In genomic region chr17:7418472-7419152, GRCh38 we compare ENCODE assay signal across 15 cellular contexts. TPM values are rescaled to one million over a fixed set of nuclear protein-coding genes. Genes with fewer than 3 reads are reported as not detected.
DNase-seq lines count a peak whose midpoint lies in the region; ATAC-seq, FAIRE-seq and TF ChIP-seq lines count a peak whose summit lies in the region.
"Had no signal": no experiment of that assay in that cellular context is flagged by ENCODE, and none has a peak within 500 bp of the region (broad histone marks: within the 10 kb centered on the region; RNA-seq: fewer than 3 reads in every experiment).

No MANE protein-coding gene starts in this region.

- CTCF ChIA-PET in HepG2 (lab: Yijun Ruan, JAX; ENCODE audit: low intra/inter-chr PET ratio, low total read pairs), result no interaction called here

- DNase-seq in HepG2 (ENCODE audit: low spot score) (no peak), right lobe of liver (no peak), endodermal cell (no peak), nephron progenitor cell (no peak), dedifferentiated amniotic fluid mesenchymal stem cell (ENCODE audit: extremely low spot score) (no peak)
- DNase-seq in stimulated activated effector memory CD8-positive, alpha-beta T cell treated with anti-CD3 and anti-CD28 coated beads, Interleukin-12 subunit alpha, Interleukin-12 subunit beta, amount 100 ng/mL, for 72 hours (ENCODE audit: low spot score in 2 of 2), result no peak
- DNase-seq: 8988T; CD4-positive, CD25-positive, alpha-beta regulatory T cell; DMS53; GM23248; H9 had no signal

- H3K36me3 Mint-ChIP-seq in endodermal cell (ENCODE audit: low read depth) (peaks cover 19% of the 10 kb centered on the region), nephron progenitor cell (ENCODE audit: low read depth) (peaks cover 18% of the 10 kb centered on the region)
- H3K36me3 Mint-ChIP-seq in stimulated activated effector memory CD8-positive, alpha-beta T cell treated with anti-CD3 and anti-CD28 coated beads, Interleukin-12 subunit alpha, Interleukin-12 subunit beta, amount 100 ng/mL, for 72 hours, result no peaks in the 10 kb centered on the region
- H3K36me3 Mint-ChIP-seq: CD4-positive, CD25-positive, alpha-beta regulatory T cell had no signal

- no peaks in the 10 kb centered on the region for H4K20me1 ChIP-seq in HepG2 (ENCODE audit: insufficient read depth, low read length)

- TF ChIP-seq CTCF in HepG2 (CRISPR knock-in tag; IDR thresholded peaks at IDR 0.05), result no peak
- no peak for TF ChIP-seq CTCF in right lobe of liver (IDR thresholded peaks at IDR 0.05)
- no peak for TF ChIP-seq CTCF in endodermal cell (conservative IDR thresholded peaks at IDR 0.05)
- no peak for TF ChIP-seq CTCF in nephron progenitor cell (IDR thresholded peaks at IDR 0.05)

- H3K27ac ChIP-seq in HepG2 (ENCODE audit: extremely low read length, insufficient read depth, low read length), result no peak overlapping the region
- no peak overlapping the region for H3K27ac ChIP-seq in right lobe of liver
- H3K27ac ChIP-seq in endodermal cell (ENCODE audit: low read depth, low read length), result peak overlapping the region; percentile 24
- H3K27ac ChIP-seq: BLaER1 treated with 17β-estradiol and CSF1 and Interleukin-3, amounts not matched to agents 10 nM and 100 nM; GM23248 had no signal

- BruUV-seq in HepG2 (replicated peaks; lab: Mats Ljungman, UMichigan), result no TSS peak

- in situ Hi-C loops in HepG2 (cut with HindIII; ENCODE audit: extremely low pct_ligation_motif_present, low pct_unique_long_range_greater_than_20kb), result no loop called here

- ATAC-seq in HepG2 (no peak), right lobe of liver (no peak), HG02798 (IDR thresholded peaks at IDR 0.05; ENCODE audit: poor library complexity, unreplicated experiment) (no peak)
- no peak for ATAC-seq in stimulated activated effector memory CD8-positive, alpha-beta T cell treated with anti-CD3 and anti-CD28 coated beads, Interleukin-12 subunit alpha, Interleukin-12 subunit beta, amount 100 ng/mL, for 72 hours
- ATAC-seq in activated CD4-positive, CD25-positive, alpha-beta regulatory T cell treated with anti-CD3 and anti-CD28 coated beads, Interleukin-2, amount 50 U/mL, for 24 hours, result no peak

- H3K9me3 Mint-ChIP-seq in endodermal cell (no peaks in the 10 kb centered on the region), nephron progenitor cell (no peaks in the 10 kb centered on the region)
- H3K9me3 Mint-ChIP-seq in stimulated activated effector memory CD8-positive, alpha-beta T cell treated with anti-CD3 and anti-CD28 coated beads, Interleukin-12 subunit alpha, Interleukin-12 subunit beta, amount 100 ng/mL, for 72 hours, result no peaks in the 10 kb centered on the region
- H3K9me3 Mint-ChIP-seq: H9 had no signal

- H3K9me3 ChIP-seq in HepG2 (ENCODE audit: low read length) (no peaks in the 10 kb centered on the region), right lobe of liver (no peaks in the 10 kb centered on the region), endodermal cell (ENCODE audit: control insufficient read depth, low read length) (no peaks in the 10 kb centered on the region)
- H3K9me3 ChIP-seq: BLaER1 treated with 17β-estradiol and CSF1 and Interleukin-3, amounts not matched to agents 10 nM and 100 nM had no signal

- no peak overlapping the region for H3K4me3 Mint-ChIP-seq in endodermal cell
- no peak overlapping the region for H3K4me3 Mint-ChIP-seq in nephron progenitor cell
- no peak overlapping the region for H3K4me3 Mint-ChIP-seq in stimulated activated effector memory CD8-positive, alpha-beta T cell treated with anti-CD3 and anti-CD28 coated beads, Interleukin-12 subunit alpha, Interleukin-12 subunit beta, amount 100 ng/mL, for 72 hours
- H3K4me3 Mint-ChIP-seq: CD4-positive, CD25-positive, alpha-beta regulatory T cell; H9 had no signal

- H3K4me1 ChIP-seq in HepG2 (ENCODE audit: insufficient read depth, low read length), result peaks cover 13% of the 10 kb centered on the region; the same call in 1 of the 2 replicates
- no peaks in the 10 kb centered on the region for H3K4me1 ChIP-seq in right lobe of liver
- no peaks in the 10 kb centered on the region for H3K4me1 ChIP-seq in endodermal cell (ENCODE audit: control insufficient read depth, insufficient read depth, low read length)

- FAIRE-seq in HepG2 (lab: Jason Lieb, UNC), result no peak
- FAIRE-seq: HTR-8/SVneo had no signal

- POLR2A ChIA-PET in HepG2 (lab: Yijun Ruan, JAX), result no interaction called here

- WGBS in HepG2 (ENCODE audit: low lambda C conversion rate), result 67% methylated on average over 15 of the region's 18 CpGs
- 56% methylated on average over 10 of the region's 18 CpGs for WGBS in right lobe of liver (ENCODE audit: insufficient coverage, low coverage, low lambda C conversion rate, missing lambda C conversion rate)
- 70 to 82% methylated on average over 10 to 18 of the region's 18 CpGs for WGBS in endodermal cell (ENCODE audit: insufficient coverage in 1 of 2, insufficient read length in 1 of 2), 2 experiments

- no peaks in the 10 kb centered on the region for H3K79me2 ChIP-seq in HepG2 (ENCODE audit: insufficient read depth, low read length)

- TF ChIP-seq EP300 in HepG2 (IDR thresholded peaks at IDR 0.05; ENCODE audit: low read depth in 2 of 2, low read length in 2 of 2) (no peak), HepG2 (CRISPR knock-in tag; IDR thresholded peaks at IDR 0.05; ENCODE audit: borderline replicate concordance) (no peak)

- H3K4me3 ChIP-seq in HepG2 (replicated peaks in 1 of 3; ENCODE audit: insufficient read depth in 1 of 3, low read depth in 2 of 3, low read length in 3 of 3) (no peak overlapping the region), right lobe of liver (no peak overlapping the region), endodermal cell (ENCODE audit: low read length) (no peak overlapping the region)
- H3K4me3 ChIP-seq: BLaER1 treated with 17β-estradiol and CSF1 and Interleukin-3, amounts not matched to agents 10 nM and 100 nM; GM23248 had no signal

- no peaks in the 10 kb centered on the region for H3K27me3 Mint-ChIP-seq in endodermal cell (ENCODE audit: insufficient read depth)
- peaks cover 3% of the 10 kb centered on the region for H3K27me3 Mint-ChIP-seq in nephron progenitor cell (ENCODE audit: low read depth, poor library complexity)

- no peak for TF ChIP-seq POLR2A in HepG2 (IDR thresholded peaks at IDR 0.05; ENCODE audit: insufficient read depth in 1 of 2, low read depth in 2 of 2, low read length in 2 of 2)
- TF ChIP-seq POLR2A in right lobe of liver (IDR thresholded peaks at IDR 0.05), result no peak

- H3K27me3 ChIP-seq in HepG2 (ENCODE audit: control insufficient read depth in 1 of 2, insufficient read depth in 2 of 2, low read length in 2 of 2) (peaks cover 2 to 5% of the 10 kb centered on the region in 2 experiments; a peak in 1 of 5 replicates), right lobe of liver (no peaks in the 10 kb centered on the region), endodermal cell (ENCODE audit: control insufficient read depth, insufficient read depth, low read length, poor library complexity, severe bottlenecking) (no peaks in the 10 kb centered on the region)
- H3K27me3 ChIP-seq: BLaER1 treated with 17β-estradiol and CSF1 and Interleukin-3, amounts not matched to agents 10 nM and 100 nM had no signal

- no peak overlapping the region for H3K27ac Mint-ChIP-seq in endodermal cell
- peak overlapping the region; percentile 98 for H3K27ac Mint-ChIP-seq in nephron progenitor cell
- H3K27ac Mint-ChIP-seq in stimulated activated effector memory CD8-positive, alpha-beta T cell treated with anti-CD3 and anti-CD28 coated beads, Interleukin-12 subunit alpha, Interleukin-12 subunit beta, amount 100 ng/mL, for 72 hours, result peak overlapping the region; percentile 1
- H3K27ac Mint-ChIP-seq: CD4-positive, CD25-positive, alpha-beta regulatory T cell had no signal

- H3K36me3 ChIP-seq in HepG2 (replicated peaks in 1 of 2; ENCODE audit: control insufficient read depth in 1 of 2, insufficient read depth in 2 of 2, low read length in 2 of 2) (no peaks in the 10 kb centered on the region), right lobe of liver (no peaks in the 10 kb centered on the region), endodermal cell (ENCODE audit: control insufficient read depth, insufficient read depth, low read length) (peaks cover 20% of the 10 kb centered on the region)

- H2AFZ ChIP-seq in HepG2 (ENCODE audit: low read length), result no peak overlapping the region
- H2AFZ ChIP-seq: GM23248 had no signal

- no peak overlapping the region for H3K4me2 ChIP-seq in HepG2 (ENCODE audit: low read depth, low read length)
- H3K4me2 ChIP-seq: BLaER1 treated with 17β-estradiol and CSF1 and Interleukin-3, amounts not matched to agents 10 nM and 100 nM had no signal

- TF ChIP-seq RAD21 in HepG2 (CRISPR knock-in tag; IDR thresholded peaks at IDR 0.05), result no peak

- H3K4me1 Mint-ChIP-seq in endodermal cell, result no peaks in the 10 kb centered on the region
- peaks cover 49% of the 10 kb centered on the region for H3K4me1 Mint-ChIP-seq in nephron progenitor cell
- peaks cover 7% of the 10 kb centered on the region for H3K4me1 Mint-ChIP-seq in stimulated activated effector memory CD8-positive, alpha-beta T cell treated with anti-CD3 and anti-CD28 coated beads, Interleukin-12 subunit alpha, Interleukin-12 subunit beta, amount 100 ng/mL, for 72 hours
- H3K4me1 Mint-ChIP-seq: CD4-positive, CD25-positive, alpha-beta regulatory T cell had no signal

- H3K9ac ChIP-seq in HepG2 (ENCODE audit: insufficient read depth, low read depth, low read length) (no peak overlapping the region), endodermal cell (ENCODE audit: extremely low read depth, low read length, poor library complexity, severe bottlenecking) (no peak overlapping the region)
- H3K9ac ChIP-seq: GM23248 had no signal

- intact Hi-C loops in HepG2 (cut with micrococcal nuclease; ENCODE audit: unreplicated experiment) (no loop called here), right lobe of liver (cut with DNase I) (no loop called here)

RNA-seq across cellular contexts. Expression of gene SPEM1, which starts 1.5 kb away (rescaled TPM):
- total RNA-seq in HepG2 (2016; rRNA removed; fragmentation: Illumina TruSeq; extraction: Trizol), result not detected in 2 replicates
- total RNA-seq in HepG2 (2016; cell fraction: cytosol; rRNA removed; fragmentation: Illumina TruSeq; extraction: Trizol; ENCODE audit: low read depth), result not detected in 2 replicates
- not detected in 2 replicates for total RNA-seq in HepG2 (2016; cell fraction: insoluble cytoplasmic fraction; rRNA removed; fragmentation: Illumina TruSeq; extraction: Trizol)
- not detected in 2 replicates for total RNA-seq in HepG2 (2016; cell fraction: membrane; rRNA removed; fragmentation: Illumina TruSeq; extraction: Trizol)
- not detected in 2 replicates for total RNA-seq in HepG2 (2016; cell fraction: nucleus; rRNA removed; fragmentation: Illumina TruSeq; extraction: Trizol)
- not detected in 2 replicates for polyA plus RNA-seq in HepG2 (2011; rRNA removed)
- not detected in 2 replicates for polyA plus RNA-seq in HepG2 (2011; cell fraction: cytosol; rRNA removed)
- polyA plus RNA-seq in HepG2 (2011; cell fraction: nucleus; rRNA removed), result 0.19 TPM in 1 of 2 replicates, not detected in the other
- not detected in 2 replicates for polyA plus RNA-seq in HepG2 (2012)
- not detected in 2 replicates for polyA plus RNA-seq in HepG2 (2016; cell fraction: cytosol; fragmentation: Illumina TruSeq; extraction: Trizol; ENCODE audit: low read depth)
- polyA plus RNA-seq in HepG2 (2016; cell fraction: insoluble cytoplasmic fraction; fragmentation: Illumina TruSeq; extraction: Trizol; ENCODE audit: low read depth), result not detected in 2 replicates
- polyA plus RNA-seq in HepG2 (2016; cell fraction: membrane; fragmentation: Illumina TruSeq; extraction: Trizol; ENCODE audit: low read depth), result not detected in 2 replicates
- not detected in 2 replicates for polyA plus RNA-seq in HepG2 (2016; cell fraction: nucleus; fragmentation: Illumina TruSeq; extraction: Trizol; ENCODE audit: insufficient read depth, low read depth)
- not detected in 2 replicates for polyA minus RNA-seq in HepG2 (2011; rRNA and poly(A)+ RNA removed; ENCODE audit: low replicate concordance)
- polyA minus RNA-seq in HepG2 (2011; cell fraction: cytosol; rRNA and poly(A)+ RNA removed), result not detected in 2 replicates
- polyA minus RNA-seq in HepG2 (2011; cell fraction: nucleus; rRNA and poly(A)+ RNA removed), result not detected in 2 replicates
- total RNA-seq in right lobe of liver, result not detected
- total RNA-seq in endodermal cell, result under 1 TPM; 0.46 to 0.49 TPM
- polyA plus RNA-seq in endodermal cell (2013, experiment 1 of 2), result not detected
- not detected for polyA plus RNA-seq in endodermal cell (2013, experiment 2 of 2)
- total RNA-seq: CD4-positive, CD25-positive, alpha-beta regulatory T cell; GM23248 had no signal
- polyA plus RNA-seq: CD4-positive, CD25-positive, alpha-beta regulatory T cell; GM23248 had no signal

RNA-seq across cellular contexts. Expression of gene SPEM2, which starts 6.8 kb away (rescaled TPM):
- not detected in 2 replicates for total RNA-seq in HepG2 (2016; rRNA removed; fragmentation: Illumina TruSeq; extraction: Trizol)
- not detected in 2 replicates for total RNA-seq in HepG2 (2016; cell fraction: cytosol; rRNA removed; fragmentation: Illumina TruSeq; extraction: Trizol; ENCODE audit: low read depth)
- not detected in 2 replicates for total RNA-seq in HepG2 (2016; cell fraction: insoluble cytoplasmic fraction; rRNA removed; fragmentation: Illumina TruSeq; extraction: Trizol)
- not detected in 2 replicates for total RNA-seq in HepG2 (2016; cell fraction: membrane; rRNA removed; fragmentation: Illumina TruSeq; extraction: Trizol)
- not detected in 2 replicates for total RNA-seq in HepG2 (2016; cell fraction: nucleus; rRNA removed; fragmentation: Illumina TruSeq; extraction: Trizol)
- polyA plus RNA-seq in HepG2 (2011; rRNA removed), result not detected in 2 replicates
- not detected in 2 replicates for polyA plus RNA-seq in HepG2 (2011; cell fraction: cytosol; rRNA removed)
- polyA plus RNA-seq in HepG2 (2011; cell fraction: nucleus; rRNA removed), result not detected in 2 replicates
- polyA plus RNA-seq in HepG2 (2012), result not detected in 2 replicates
- not detected in 2 replicates for polyA plus RNA-seq in HepG2 (2016; cell fraction: cytosol; fragmentation: Illumina TruSeq; extraction: Trizol; ENCODE audit: low read depth)
- not detected in 2 replicates for polyA plus RNA-seq in HepG2 (2016; cell fraction: insoluble cytoplasmic fraction; fragmentation: Illumina TruSeq; extraction: Trizol; ENCODE audit: low read depth)
- polyA plus RNA-seq in HepG2 (2016; cell fraction: membrane; fragmentation: Illumina TruSeq; extraction: Trizol; ENCODE audit: low read depth), result not detected in 2 replicates
- not detected in 2 replicates for polyA plus RNA-seq in HepG2 (2016; cell fraction: nucleus; fragmentation: Illumina TruSeq; extraction: Trizol; ENCODE audit: insufficient read depth, low read depth)
- not detected in 2 replicates for polyA minus RNA-seq in HepG2 (2011; rRNA and poly(A)+ RNA removed; ENCODE audit: low replicate concordance)
- polyA minus RNA-seq in HepG2 (2011; cell fraction: cytosol; rRNA and poly(A)+ RNA removed), result not detected in 2 replicates
- not detected in 2 replicates for polyA minus RNA-seq in HepG2 (2011; cell fraction: nucleus; rRNA and poly(A)+ RNA removed)
- total RNA-seq in right lobe of liver, result not detected
- total RNA-seq in endodermal cell, result not detected
- not detected for polyA plus RNA-seq in endodermal cell (2013, experiment 1 of 2)
- not detected for polyA plus RNA-seq in endodermal cell (2013, experiment 2 of 2)
- total RNA-seq: CD4-positive, CD25-positive, alpha-beta regulatory T cell; GM23248; H9 had no signal
- polyA plus RNA-seq: CD4-positive, CD25-positive, alpha-beta regulatory T cell; GM23248 had no signal

RNA-seq across cellular contexts. Expression of gene SPEM3, which starts 10.0 kb away (rescaled TPM):
- not detected in 2 replicates for total RNA-seq in HepG2 (2016; rRNA removed; fragmentation: Illumina TruSeq; extraction: Trizol)
- not detected in 2 replicates for total RNA-seq in HepG2 (2016; cell fraction: cytosol; rRNA removed; fragmentation: Illumina TruSeq; extraction: Trizol; ENCODE audit: low read depth)
- not detected in 2 replicates for total RNA-seq in HepG2 (2016; cell fraction: insoluble cytoplasmic fraction; rRNA removed; fragmentation: Illumina TruSeq; extraction: Trizol)
- total RNA-seq in HepG2 (2016; cell fraction: membrane; rRNA removed; fragmentation: Illumina TruSeq; extraction: Trizol), result not detected in 2 replicates
- not detected in 2 replicates for total RNA-seq in HepG2 (2016; cell fraction: nucleus; rRNA removed; fragmentation: Illumina TruSeq; extraction: Trizol)
- not detected in 2 replicates for polyA plus RNA-seq in HepG2 (2011; rRNA removed)
- not detected in 2 replicates for polyA plus RNA-seq in HepG2 (2011; cell fraction: cytosol; rRNA removed)
- not detected in 2 replicates for polyA plus RNA-seq in HepG2 (2011; cell fraction: nucleus; rRNA removed)
- not detected in 2 replicates for polyA plus RNA-seq in HepG2 (2012)
- not detected in 2 replicates for polyA plus RNA-seq in HepG2 (2016; cell fraction: cytosol; fragmentation: Illumina TruSeq; extraction: Trizol; ENCODE audit: low read depth)
- polyA plus RNA-seq in HepG2 (2016; cell fraction: insoluble cytoplasmic fraction; fragmentation: Illumina TruSeq; extraction: Trizol; ENCODE audit: low read depth), result not detected in 2 replicates
- polyA plus RNA-seq in HepG2 (2016; cell fraction: membrane; fragmentation: Illumina TruSeq; extraction: Trizol; ENCODE audit: low read depth), result not detected in 2 replicates
- polyA plus RNA-seq in HepG2 (2016; cell fraction: nucleus; fragmentation: Illumina TruSeq; extraction: Trizol; ENCODE audit: insufficient read depth, low read depth), result not detected in 2 replicates
- polyA minus RNA-seq in HepG2 (2011; rRNA and poly(A)+ RNA removed; ENCODE audit: low replicate concordance), result not detected in 2 replicates
- polyA minus RNA-seq in HepG2 (2011; cell fraction: cytosol; rRNA and poly(A)+ RNA removed), result not detected in 2 replicates
- polyA minus RNA-seq in HepG2 (2011; cell fraction: nucleus; rRNA and poly(A)+ RNA removed), result not detected in 2 replicates
- total RNA-seq in right lobe of liver, result not detected
- not detected for total RNA-seq in endodermal cell
- not detected for polyA plus RNA-seq in endodermal cell (2013, experiment 1 of 2)
- polyA plus RNA-seq in endodermal cell (2013, experiment 2 of 2), result not detected
- total RNA-seq: CD4-positive, CD25-positive, alpha-beta regulatory T cell; GM23248; H9 had no signal
- polyA plus RNA-seq: CD4-positive, CD25-positive, alpha-beta regulatory T cell; GM23248 had no signal

RNA-seq across cellular contexts. Expression of gene NLGN2, which starts 11.0 kb away (rescaled TPM):
- total RNA-seq in HepG2 (2016; rRNA removed; fragmentation: Illumina TruSeq; extraction: Trizol) (1.4 and 1.9 TPM in 2 replicates), right lobe of liver (1 to 10 TPM; 1.3 to 5.3 (median 3.0) TPM), endodermal cell (100 to 1,000 TPM in 1 of 2 donors, 10 to 100 TPM in 1; 78.5 to 121 TPM)
- 0.40 and 0.44 TPM in 2 replicates for total RNA-seq in HepG2 (2016; cell fraction: cytosol; rRNA removed; fragmentation: Illumina TruSeq; extraction: Trizol; ENCODE audit: low read depth)
- total RNA-seq in HepG2 (2016; cell fraction: insoluble cytoplasmic fraction; rRNA removed; fragmentation: Illumina TruSeq; extraction: Trizol), result 1.2 and 2.6 TPM in 2 replicates
- 1.5 and 2.4 TPM in 2 replicates for total RNA-seq in HepG2 (2016; cell fraction: membrane; rRNA removed; fragmentation: Illumina TruSeq; extraction: Trizol)
- total RNA-seq in HepG2 (2016; cell fraction: nucleus; rRNA removed; fragmentation: Illumina TruSeq; extraction: Trizol), result 2.7 and 3.8 TPM in 2 replicates
- 11.0 and 15.1 TPM in 2 replicates for polyA plus RNA-seq in HepG2 (2011; rRNA removed)
- polyA plus RNA-seq in HepG2 (2011; cell fraction: cytosol; rRNA removed), result 2.6 and 3.0 TPM in 2 replicates
- polyA plus RNA-seq in HepG2 (2011; cell fraction: nucleus; rRNA removed), result 141 and 149 TPM in 2 replicates
- polyA plus RNA-seq in HepG2 (2012), result 18.1 and 23.2 TPM in 2 replicates
- 0.35 and 0.41 TPM in 2 replicates for polyA plus RNA-seq in HepG2 (2016; cell fraction: cytosol; fragmentation: Illumina TruSeq; extraction: Trizol; ENCODE audit: low read depth)
- polyA plus RNA-seq in HepG2 (2016; cell fraction: insoluble cytoplasmic fraction; fragmentation: Illumina TruSeq; extraction: Trizol; ENCODE audit: low read depth), result 3.3 and 5.2 TPM in 2 replicates
- 1.3 and 1.8 TPM in 2 replicates for polyA plus RNA-seq in HepG2 (2016; cell fraction: membrane; fragmentation: Illumina TruSeq; extraction: Trizol; ENCODE audit: low read depth)
- polyA plus RNA-seq in HepG2 (2016; cell fraction: nucleus; fragmentation: Illumina TruSeq; extraction: Trizol; ENCODE audit: insufficient read depth, low read depth), result 32.4 and 37.8 TPM in 2 replicates
- 2.3 and 4.3 TPM in 2 replicates for polyA minus RNA-seq in HepG2 (2011; rRNA and poly(A)+ RNA removed; ENCODE audit: low replicate concordance)
- 2.6 and 3.8 TPM in 2 replicates for polyA minus RNA-seq in HepG2 (2011; cell fraction: cytosol; rRNA and poly(A)+ RNA removed)
- 8.2 and 9.3 TPM in 2 replicates for polyA minus RNA-seq in HepG2 (2011; cell fraction: nucleus; rRNA and poly(A)+ RNA removed)
- polyA plus RNA-seq in endodermal cell (2013, experiment 1 of 2), result 91.3 TPM
- 83.0 TPM for polyA plus RNA-seq in endodermal cell (2013, experiment 2 of 2)
- polyA plus RNA-seq: CD4-positive, CD25-positive, alpha-beta regulatory T cell had no signal

RNA-seq across cellular contexts. Expression of gene TMEM256, which starts 14.7 kb away (rescaled TPM):
- total RNA-seq in HepG2 (2016; rRNA removed; fragmentation: Illumina TruSeq; extraction: Trizol) (231 and 246 TPM in 2 replicates), right lobe of liver (10 to 100 TPM; 56.4 to 95.4 (median 68.9) TPM), endodermal cell (100 to 1,000 TPM; 133 to 175 TPM)
- 134 and 136 TPM in 2 replicates for total RNA-seq in HepG2 (2016; cell fraction: cytosol; rRNA removed; fragmentation: Illumina TruSeq; extraction: Trizol; ENCODE audit: low read depth)
- total RNA-seq in HepG2 (2016; cell fraction: insoluble cytoplasmic fraction; rRNA removed; fragmentation: Illumina TruSeq; extraction: Trizol), result 236 and 264 TPM in 2 replicates
- 153 and 183 TPM in 2 replicates for total RNA-seq in HepG2 (2016; cell fraction: membrane; rRNA removed; fragmentation: Illumina TruSeq; extraction: Trizol)
- 79.6 and 83.0 TPM in 2 replicates for total RNA-seq in HepG2 (2016; cell fraction: nucleus; rRNA removed; fragmentation: Illumina TruSeq; extraction: Trizol)
- 240 and 252 TPM in 2 replicates for polyA plus RNA-seq in HepG2 (2011; rRNA removed)
- polyA plus RNA-seq in HepG2 (2011; cell fraction: cytosol; rRNA removed), result 131 and 354 TPM in 2 replicates
- 114 and 132 TPM in 2 replicates for polyA plus RNA-seq in HepG2 (2011; cell fraction: nucleus; rRNA removed)
- 90.5 and 138 TPM in 2 replicates for polyA plus RNA-seq in HepG2 (2012)
- 119 and 129 TPM in 2 replicates for polyA plus RNA-seq in HepG2 (2016; cell fraction: cytosol; fragmentation: Illumina TruSeq; extraction: Trizol; ENCODE audit: low read depth)
- polyA plus RNA-seq in HepG2 (2016; cell fraction: insoluble cytoplasmic fraction; fragmentation: Illumina TruSeq; extraction: Trizol; ENCODE audit: low read depth), result 192 and 206 TPM in 2 replicates
- 118 and 127 TPM in 2 replicates for polyA plus RNA-seq in HepG2 (2016; cell fraction: membrane; fragmentation: Illumina TruSeq; extraction: Trizol; ENCODE audit: low read depth)
- 132 and 144 TPM in 2 replicates for polyA plus RNA-seq in HepG2 (2016; cell fraction: nucleus; fragmentation: Illumina TruSeq; extraction: Trizol; ENCODE audit: insufficient read depth, low read depth)
- polyA minus RNA-seq in HepG2 (2011; rRNA and poly(A)+ RNA removed; ENCODE audit: low replicate concordance), result 48.7 and 83.2 TPM in 2 replicates
- polyA minus RNA-seq in HepG2 (2011; cell fraction: cytosol; rRNA and poly(A)+ RNA removed), result 28.3 and 28.4 TPM in 2 replicates
- 22.9 and 31.3 TPM in 2 replicates for polyA minus RNA-seq in HepG2 (2011; cell fraction: nucleus; rRNA and poly(A)+ RNA removed)
- polyA plus RNA-seq in endodermal cell (2013, experiment 1 of 2), result 160 TPM
- 148 TPM for polyA plus RNA-seq in endodermal cell (2013, experiment 2 of 2)
